Comparison of ENCODE assay signal across 16 cellular contexts in genomic region chr12:1706284-1707016, GRCh38. TPM values are rescaled to one million over a fixed set of nuclear protein-coding genes. Genes with fewer than 3 reads are reported as not detected.
DNase-seq lines count a peak whose midpoint lies in the region; ATAC-seq and TF ChIP-seq lines count a peak whose summit lies in the region.
"Had no signal": no experiment of that assay in that cellular context is flagged by ENCODE, and none has a peak within 500 bp of the region (broad histone marks: within the 10 kb centered on the region; RNA-seq: fewer than 3 reads in every experiment).

No MANE protein-coding gene starts in this region.

- H3K4me2 ChIP-seq in DOHH2 (ENCODE audit: low read length) = peak overlapping the region; percentile 14; the same call in 1 of the 2 replicates

- peaks cover 62% of the 10 kb centered on the region for H3K79me2 ChIP-seq in ACC112 (ENCODE audit: control insufficient read depth, insufficient read depth, low read length, unreplicated experiment)
- peaks cover 100% of the 10 kb centered on the region for H3K79me2 ChIP-seq in DOHH2 (ENCODE audit: control insufficient read depth, low read length)

- ATAC-seq in GM18498 (IDR thresholded peaks at IDR 0.05; ENCODE audit: unreplicated experiment) = no peak
- no peak for ATAC-seq in left colon
- ATAC-seq: heart left ventricle, Panc1 had no signal

- no peaks in the 10 kb centered on the region for H3K9me2 ChIP-seq in DOHH2 (replicated peaks; ENCODE audit: control insufficient read depth, low read length)

- H3F3A ChIP-seq in DOHH2 (ENCODE audit: control insufficient read depth, insufficient read depth) = 0 out of 2 replicates have a peak, but pooled peaks cover 5% of the 10 kb centered on the region

- no peaks in the 10 kb centered on the region for H3K27me3 ChIP-seq in ACC112 (ENCODE audit: insufficient read depth, low read length)
- H3K27me3 ChIP-seq in DOHH2 (ENCODE audit: control insufficient read depth, low read length) = no peaks in the 10 kb centered on the region
- H3K27me3 ChIP-seq: heart left ventricle, thyroid gland had no signal

- peak; percentile 46 for DNase-seq in OCI-M1 (lab: John Stamatoyannopoulos, UW)
- peak; percentile 51 for DNase-seq in fibroblast of mammary gland (ENCODE audit: low read depth)
- DNase-seq in occipital lobe (lab: John Stamatoyannopoulos, UW) = no peak
- DNase-seq in stimulated activated CD4-positive, alpha-beta T cell treated with anti-CD3 and anti-CD28 coated beads, Interleukin-2, amount 100 ng/mL, for 48 hours = no peak
- no peak for DNase-seq in left colon
- DNase-seq: activated CD4-positive, alpha-beta memory T cell treated with anti-CD3 and anti-CD28 coated beads for 36 hours; activated gamma-delta T cell; endodermal cell; heart left ventricle; NCI-H1436 treated with DMSO at 0.1 percent for 48 hours; NCI-H510A; thyroid gland had no signal

- intact Hi-C loops in left colon (cut with DNase I, micrococcal nuclease) = no loop called here

- H3K36me3 ChIP-seq in ACC112 (ENCODE audit: insufficient read depth, low read length) (peaks cover 3% of the 10 kb centered on the region; the same call in 1 of the 2 replicates), DOHH2 (ENCODE audit: control insufficient read depth, low read length) (peaks cover 24% of the 10 kb centered on the region)
- H3K36me3 ChIP-seq: heart left ventricle, thyroid gland had no signal

- no peaks in the 10 kb centered on the region for H3K9me3 ChIP-seq in DOHH2 (ENCODE audit: control insufficient read depth, insufficient read depth, low read length)
- H3K9me3 ChIP-seq: thyroid gland had no signal

- peaks cover 8% of the 10 kb centered on the region; the same call in 1 of the 2 replicates for H4K20me1 ChIP-seq in DOHH2 (ENCODE audit: control insufficient read depth, insufficient read depth, low read depth, low read length)

- no peak overlapping the region for H2AFZ ChIP-seq in ACC112 (ENCODE audit: low read length, unreplicated experiment)

- H3K4me1 ChIP-seq in ACC112 (ENCODE audit: control insufficient read depth, insufficient read depth, low read length, unreplicated experiment) = peaks cover 13% of the 10 kb centered on the region
- peaks cover 31% of the 10 kb centered on the region for H3K4me1 ChIP-seq in DOHH2 (ENCODE audit: control insufficient read depth, low read length)

- H3K27ac ChIP-seq in ACC112 (ENCODE audit: low read depth, low read length) (peak overlapping the region; percentile 14), DOHH2 (ENCODE audit: low read depth, low read length) (no peak overlapping the region)
- H3K27ac ChIP-seq: heart left ventricle, thyroid gland had no signal

- H3K4me3 ChIP-seq in ACC112 (ENCODE audit: low read depth, low read length) (no peak overlapping the region), DOHH2 (ENCODE audit: low read length) (0 out of 2 replicates have a peak overlapping the region, but pooled peaks have one; percentile 14), fibroblast of mammary gland (ENCODE audit: control insufficient read depth, low read depth, low read length) (no peak overlapping the region)
- H3K4me3 ChIP-seq: heart left ventricle, thyroid gland had no signal

- TF ChIP-seq CTCF in DOHH2 (IDR thresholded peaks at IDR 0.05; ENCODE audit: low read depth, low read length, poor library complexity, severe bottlenecking) = no peak
- no peak for TF ChIP-seq CTCF in fibroblast of mammary gland (conservative IDR thresholded peaks at IDR 0.05; ENCODE audit: control insufficient read depth, insufficient read depth, low read depth, low read length)

RNA-seq across cellular contexts. Expression of gene ADIPOR2, which starts 15.6 kb away (rescaled TPM):
- total RNA-seq in occipital lobe = 35.7 TPM
- total RNA-seq in left colon = 100 to 1,000 TPM; 100 to 111 TPM

Comparison
In these comparisons a context has a peak if more than half of its experiments do, and no peak if none do; other contexts are left out.
1. DNase-seq: peak in OCI-M1 (single experiment) and fibroblast of mammary gland (single experiment); none in occipital lobe (single experiment), stimulated activated CD4-positive, alpha-beta T cell treated with anti-CD3 and anti-CD28 coated beads, Interleukin-2, amount 100 ng/mL, for 48 hours (0 of 2) and left colon (0 of 2).